In genomic region chr2:16925145-16925544, GRCh38 we compare ENCODE assay signal across 30 cellular contexts.
"Had no signal": no experiment of that assay in that cellular context is flagged by ENCODE, and none has a peak within 500 bp of the region (broad histone marks: within the 10 kb centered on the region; RNA-seq: fewer than 3 reads in every experiment).

No MANE protein-coding gene starts in this region.

- H3K27me3 ChIP-seq: neural progenitor cell, ovary, spleen, suprapubic skin, testis, tibial artery, transverse colon, upper lobe of left lung, vagina had no signal

- H3K4me2 ChIP-seq: neural progenitor cell, smooth muscle cell had no signal

- H3K36me3 ChIP-seq: neural progenitor cell, ovary, spleen, suprapubic skin, tibial artery, transverse colon, upper lobe of left lung, vagina had no signal

- H3K36me3 Mint-ChIP-seq: naive thymus-derived CD4-positive, alpha-beta T cell; natural killer cell; neural progenitor cell had no signal

- H3K4me1 Mint-ChIP-seq: naive thymus-derived CD4-positive, alpha-beta T cell; natural killer cell; nephron; neural progenitor cell; stimulated activated naive CD8-positive, alpha-beta T cell treated with anti-CD3 and anti-CD28 coated beads, Interleukin-15, amount 100 ng/mL, for 72 hours had no signal

- H3K4me1 ChIP-seq: neural progenitor cell, parathyroid adenoma, psoas muscle, spleen, suprapubic skin, testis, tibial artery, transverse colon, upper lobe of left lung, vagina had no signal

- H3K79me2 ChIP-seq: parathyroid adenoma had no signal

- H3K9ac ChIP-seq: neural progenitor cell, parathyroid adenoma had no signal

- H3K27ac ChIP-seq: neural progenitor cell, ovary, parathyroid adenoma, psoas muscle, skin epidermis, spleen, suprapubic skin, testis, tibial artery, transverse colon, upper lobe of left lung, vagina had no signal

- H3K27ac Mint-ChIP-seq: naive thymus-derived CD4-positive, alpha-beta T cell; natural killer cell; nephron; neural progenitor cell; stimulated activated memory B cell treated with anti-CD40 and anti-IgM and Interleukin-4, amounts not matched to agents 10 μg/mL and 1 μg/mL and 100 μg/mL, for 72 hours; stimulated activated naive CD8-positive, alpha-beta T cell treated with anti-CD3 and anti-CD28 coated beads, Interleukin-15, amount 100 ng/mL, for 72 hours had no signal

- H3K9me3 ChIP-seq: ovary, psoas muscle, suprapubic skin, testis, tibial artery, transverse colon, vagina had no signal

- H3K4me3 Mint-ChIP-seq: naive thymus-derived CD4-positive, alpha-beta T cell; natural killer cell; nephron; neural progenitor cell; stimulated activated memory B cell treated with anti-CD40 and anti-IgM and Interleukin-4, amounts not matched to agents 10 μg/mL and 1 μg/mL and 100 μg/mL, for 72 hours; stimulated activated naive CD8-positive, alpha-beta T cell treated with anti-CD3 and anti-CD28 coated beads, Interleukin-15, amount 100 ng/mL, for 72 hours had no signal

- H3K4me3 ChIP-seq: neural progenitor cell, ovary, psoas muscle, skin epidermis, smooth muscle cell, spleen, suprapubic skin, testis, tibial artery, transverse colon, upper lobe of left lung, vagina had no signal

- ATAC-seq: naive thymus-derived CD4-positive, alpha-beta T cell; natural killer cell; psoas muscle; right cardiac atrium; sciatic nerve; stimulated activated memory B cell treated with anti-CD40 and anti-IgM and Interleukin-4, amounts not matched to agents 10 μg/mL and 1 μg/mL and 100 μg/mL, for 72 hours; stimulated activated naive CD8-positive, alpha-beta T cell treated with anti-CD3 and anti-CD28 coated beads, Interleukin-15, amount 100 ng/mL, for 72 hours; stimulated activated naive CD8-positive, alpha-beta T cell treated with anti-CD3 and anti-CD28 coated beads, Interleukin-15, Interleukin-2, amounts not matched to agents 100 U/mL and 50 U/mL, for 24 hours had no signal

- H2AFZ ChIP-seq: neural progenitor cell, parathyroid adenoma had no signal

- H3K27me3 Mint-ChIP-seq: naive thymus-derived CD4-positive, alpha-beta T cell; stimulated activated memory B cell treated with anti-CD40 and anti-IgM and Interleukin-4, amounts not matched to agents 10 μg/mL and 1 μg/mL and 100 μg/mL, for 72 hours; stimulated activated naive CD8-positive, alpha-beta T cell treated with anti-CD3 and anti-CD28 coated beads, Interleukin-15, amount 100 ng/mL, for 72 hours had no signal

- DNase-seq: naive thymus-derived CD4-positive, alpha-beta T cell; natural killer cell; occipital lobe; ovary; psoas muscle; right cardiac atrium; spleen; stimulated activated CD4-positive, alpha-beta T cell treated with anti-CD3 and anti-CD28 coated beads, Interleukin-12 subunit alpha, Interleukin-12 subunit beta, amount 100 ng/mL, for 4 hours; stimulated activated CD4-positive, alpha-beta T cell treated with anti-CD3 and anti-CD28 coated beads, Interleukin-1b, Interleukin-23, amount 100 ng/mL, for 48 hours; stimulated activated CD4-positive, alpha-beta T cell treated with anti-CD3 and anti-CD28 coated beads, Interleukin-4, amount 100 ng/mL, for 1 hour; stimulated activated CD4-positive, alpha-beta T cell treated with anti-CD3 and anti-CD28 coated beads, Interleukin-4, amount 100 ng/mL, for 4 hours; stimulated activated CD8-positive, alpha-beta memory T cell treated with anti-CD3 and anti-CD28 coated beads, Interleukin-4, amount 100 ng/mL, for 48 hours; stimulated activated naive CD4-positive, alpha-beta T cell; stimulated activated naive CD8-positive, alpha-beta T cell treated with anti-CD3 and anti-CD28 coated beads, Interleukin-15, amount 100 ng/mL, for 72 hours; stimulated activated naive CD8-positive, alpha-beta T cell treated with anti-CD3 and anti-CD28 coated beads, Interleukin-15, Interleukin-2, amounts not matched to agents 100 U/mL and 50 U/mL, for 24 hours; substantia nigra; testis; tibial artery; transverse colon; upper lobe of left lung had no signal

- FAIRE-seq: urothelium cell line had no signal
